ENCODE assay signal across 16 cellular contexts in genomic region chr17:48483004-48483403, GRCh38. TPM values are rescaled to one million over a fixed set of nuclear protein-coding genes. Genes with fewer than 3 reads are reported as not detected.
DNase-seq lines count a peak whose midpoint lies in the region; ATAC-seq, FAIRE-seq and TF ChIP-seq lines count a peak whose summit lies in the region.
"Had no signal": no experiment of that assay in that cellular context is flagged by ENCODE, and none has a peak within 500 bp of the region (broad histone marks: within the 10 kb centered on the region; RNA-seq: fewer than 3 reads in every experiment).

No MANE protein-coding gene starts in this region.

- H3K27ac Mint-ChIP-seq in astrocyte (ENCODE audit: unreplicated experiment), result peak overlapping the region; percentile 99
- H3K27ac Mint-ChIP-seq: activated B cell treated with CpG ODN at 0.5 μM for 24 hours had no signal

- H3K4me1 Mint-ChIP-seq in astrocyte (ENCODE audit: low read depth, unreplicated experiment), result peaks cover 47% of the 10 kb centered on the region

- peak overlapping the region; percentile 60 for H3K4me3 Mint-ChIP-seq in astrocyte (ENCODE audit: unreplicated experiment)
- H3K4me3 Mint-ChIP-seq: activated B cell treated with CpG ODN at 0.5 μM for 24 hours had no signal

- H2AFZ ChIP-seq in astrocyte (ENCODE audit: low read depth, low read length), result no peak overlapping the region

- H3K4me3 ChIP-seq in MG63 (no peak overlapping the region), astrocyte (ENCODE audit: insufficient read depth, low read depth, low read length) (no peak overlapping the region)

- no peaks in the 10 kb centered on the region for H3K27me3 Mint-ChIP-seq in astrocyte (ENCODE audit: low read depth, unreplicated experiment)

- H3K27ac ChIP-seq in astrocyte (ENCODE audit: low read depth, low read length), result peak overlapping the region; percentile 100

- peak overlapping the region; percentile 65 for H3K4me2 ChIP-seq in astrocyte (ENCODE audit: low read length)

- no peaks in the 10 kb centered on the region for H3K36me3 ChIP-seq in MG63
- H3K36me3 ChIP-seq in astrocyte (ENCODE audit: insufficient read depth, low read length), result no peaks in the 10 kb centered on the region

- H3K36me3 Mint-ChIP-seq in astrocyte (ENCODE audit: low read depth, unreplicated experiment), result no peaks in the 10 kb centered on the region

- no peaks in the 10 kb centered on the region for H3K79me2 ChIP-seq in astrocyte (ENCODE audit: insufficient read depth, low read length)

- DNase-seq in EL (peak; percentile 79), MG63 (peak; percentile 83), astrocyte (ENCODE audit: low read depth) (no peak), myocyte (ENCODE audit: low read depth) (peak; percentile 91), NCI-H1694 (lab: John Stamatoyannopoulos, UW) (no peak), NK-92 (lab: John Stamatoyannopoulos, UW; ENCODE audit: unreplicated experiment) (no peak)
- DNase-seq: activated B cell treated with CpG ODN at 0.5 μM for 24 hours; activated CD8-positive, alpha-beta memory T cell treated with anti-CD3 and anti-CD28 coated beads, Interleukin-2, amount 50 U/mL, for 48 hours; amygdala; NCI-H446 treated with DMSO at 0.1 percent for 48 hours; nucleus accumbens; small intestine had no signal

- no peak for ATAC-seq in GM21529 (IDR thresholded peaks at IDR 0.05; ENCODE audit: unreplicated experiment)
- ATAC-seq: HepG2 had no signal

- H4K20me1 ChIP-seq in astrocyte (ENCODE audit: insufficient read depth, low read length), result no peaks in the 10 kb centered on the region

- FAIRE-seq in astrocyte (lab: Jason Lieb, UNC), result no peak
- FAIRE-seq: HepG2, small intestine had no signal

- H3K4me1 ChIP-seq in astrocyte (ENCODE audit: insufficient read depth, low read length), result peaks cover 45% of the 10 kb centered on the region

- H3K27me3 ChIP-seq in MG63 (no peaks in the 10 kb centered on the region), astrocyte (ENCODE audit: insufficient read depth, low read length) (no peaks in the 10 kb centered on the region)

- H3K9me3 ChIP-seq in MG63, result no peaks in the 10 kb centered on the region
- H3K9me3 ChIP-seq in astrocyte (ENCODE audit: insufficient read depth, low read depth, low read length), result no peaks in the 10 kb centered on the region

- peaks cover 3% of the 10 kb centered on the region for H3K9me3 Mint-ChIP-seq in astrocyte (ENCODE audit: unreplicated experiment)
- H3K9me3 Mint-ChIP-seq: activated B cell treated with CpG ODN at 0.5 μM for 24 hours had no signal

- no peak for TF ChIP-seq CTCF in astrocyte (IDR thresholded peaks at IDR 0.05; ENCODE audit: insufficient read depth, low read depth, low read length)

- peak overlapping the region; percentile 89 for H3K9ac ChIP-seq in astrocyte (ENCODE audit: low read length)

RNA-seq across cellular contexts. Expression of gene HOXB1, which starts 47.8 kb away (rescaled TPM):
- total RNA-seq in MG63 (2014; rRNA removed; shearing (Covaris generic); ENCODE audit: low replicate concordance), result not detected in 2 replicates
- total RNA-seq in astrocyte (not detected in 2 replicates), myocyte (not detected in 2 replicates)
- not detected for polyA plus RNA-seq in myocyte (2012)
- total RNA-seq: activated B cell treated with CpG ODN at 0.5 μM for 24 hours, HepG2, lung microvascular endothelial cell, subcutaneous adipose tissue had no signal
- polyA plus RNA-seq: HepG2, small intestine had no signal

RNA-seq across cellular contexts. Expression of gene SKAP1, which starts 53.0 kb away (rescaled TPM):
- not detected in 2 replicates for total RNA-seq in MG63 (2014; rRNA removed; shearing (Covaris generic); ENCODE audit: low replicate concordance)
- total RNA-seq in astrocyte (not detected in 2 replicates), myocyte (not detected in 2 replicates)
- 0.13 TPM for polyA plus RNA-seq in myocyte (2012)
- total RNA-seq: HepG2, lung microvascular endothelial cell had no signal

Comparison
In these comparisons a context has a peak if more than half of its experiments do, and no peak if none do; other contexts are left out.
1. DNase-seq: peak in EL (single experiment), MG63 (single experiment) and myocyte (single experiment); none in astrocyte (single experiment), NCI-H1694 (single experiment) and NK-92 (single experiment).